ENCODE assay signal across 20 cellular contexts in the genomic region with DNA sequence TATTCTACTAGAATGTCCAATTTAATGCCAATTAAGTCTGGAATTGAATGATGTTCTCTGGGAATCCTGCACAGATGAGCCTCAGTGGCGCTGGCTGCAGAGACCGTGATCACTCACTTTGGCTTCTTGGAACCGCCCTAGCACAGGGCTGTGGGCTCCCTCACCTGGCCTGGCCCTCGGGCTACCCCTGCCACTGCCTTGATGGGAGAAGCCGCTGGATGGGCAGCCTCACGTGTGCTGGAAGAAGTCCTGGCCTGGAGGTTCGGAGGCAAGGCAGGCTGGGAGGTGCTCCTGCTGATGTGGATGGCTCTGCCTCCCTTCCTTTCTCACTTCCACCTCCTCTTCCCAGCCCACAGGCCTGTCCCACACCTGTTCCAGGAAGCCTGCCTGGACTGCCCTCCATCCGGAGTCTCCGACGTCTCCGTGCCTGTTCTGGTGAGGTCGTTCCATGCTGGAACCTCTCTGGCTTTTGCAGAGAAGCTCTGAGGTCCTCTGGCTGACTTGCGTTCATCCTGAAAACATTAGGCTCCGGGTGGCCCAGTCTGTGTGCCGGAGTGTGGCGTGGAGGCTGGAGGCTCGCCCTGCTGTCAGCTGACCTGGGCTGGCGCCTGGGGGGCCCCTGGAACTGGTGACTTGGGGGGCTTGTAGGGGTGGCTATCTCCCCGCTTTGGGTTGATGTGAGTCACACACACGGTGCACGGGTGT.
A peak's percentile ranks its signal among the peaks of the same experiment; 100 is the strongest.
DNase-seq lines count a peak whose midpoint lies in the region; TF ChIP-seq lines count a peak whose summit lies in the region.
"Had no signal": no experiment of that assay in that cellular context is flagged by ENCODE, and none has a peak within 500 bp of the region (broad histone marks: within the 10 kb centered on the region; RNA-seq: fewer than 3 reads in every experiment).

No MANE protein-coding gene starts in this region.

- no peaks in the 10 kb centered on the region for H3K9me3 ChIP-seq in left ventricle myocardium inferior (replicated peaks)
- H3K9me3 ChIP-seq in esophagus squamous epithelium, result no peaks in the 10 kb centered on the region
- no peaks in the 10 kb centered on the region for H3K9me3 ChIP-seq in uterus
- H3K9me3 ChIP-seq: Caco-2, MG63, mucosa of descending colon had no signal

- H3K27ac ChIP-seq in left ventricle myocardium inferior (replicated peaks), result peak overlapping the region; percentile 82
- peak overlapping the region in 3 of 4 donors; percentile 31 to 78 (median 69) for H3K27ac ChIP-seq in esophagus squamous epithelium
- peak overlapping the region; percentile 75 to 81 for H3K27ac ChIP-seq in uterus

- no peaks in the 10 kb centered on the region for H3K27me3 ChIP-seq in left ventricle myocardium inferior (ENCODE audit: low read depth)
- no peaks in the 10 kb centered on the region for H3K27me3 ChIP-seq in esophagus squamous epithelium
- H3K27me3 ChIP-seq in uterus, result no peaks in the 10 kb centered on the region
- H3K27me3 ChIP-seq: MG63 had no signal

- peaks cover 52% of the 10 kb centered on the region for H3K4me1 ChIP-seq in left ventricle myocardium inferior
- H3K4me1 ChIP-seq in esophagus squamous epithelium, result peaks cover 11 to 39% (median 27%) of the 10 kb centered on the region in 3 donors
- H3K4me1 ChIP-seq in uterus, result peaks cover 0 to 33% of the 10 kb centered on the region in 2 donors
- H3K4me1 ChIP-seq: Caco-2 had no signal

- intact Hi-C loops in left ventricle myocardium inferior (cut with micrococcal nuclease), result no loop called here
- intact Hi-C loops in cardiac septum (cut with DNase I), result loop anchor here (2.0 kb wide), 1 partner anchor 15 kb away; no protein-coding TSS in a partner anchor
- intact Hi-C loops in esophagus squamous epithelium (cut with DNase I), result no loop called here
- intact Hi-C loops in uterus (cut with DNase I; ENCODE audit: low total_unique reads), result no loop called here

- H3K27me3 Mint-ChIP-seq in osteocyte (ENCODE audit: unreplicated experiment), result no peaks in the 10 kb centered on the region
- H3K27me3 Mint-ChIP-seq: activated CD4-positive, alpha-beta T cell treated with anti-CD3 and anti-CD28 coated beads, Interleukin-2, amount 10 ng/mL, durations not matched to agents 7 days and 5 days; activated T-cell treated with anti-CD3 and anti-CD28 coated beads, Interleukin-2, amount 50 U/mL, for 24 hours had no signal

- 87 to 100% methylated on average over 3 to 7 of the region's 21 CpGs for WGBS in esophagus squamous epithelium, 2 donors

- H3K4me1 Mint-ChIP-seq in osteocyte (ENCODE audit: unreplicated experiment), result peaks cover 32% of the 10 kb centered on the region

- peak overlapping the region; percentile 80 for H3K27ac Mint-ChIP-seq in osteocyte (ENCODE audit: unreplicated experiment)
- H3K27ac Mint-ChIP-seq: activated CD4-positive, alpha-beta T cell treated with anti-CD3 and anti-CD28 coated beads, Interleukin-2, amount 10 ng/mL, durations not matched to agents 7 days and 5 days; activated T-cell treated with anti-CD3 and anti-CD28 coated beads, Interleukin-2, amount 50 U/mL, for 24 hours had no signal

- H3K4me3 ChIP-seq in left ventricle myocardium inferior, result no peak overlapping the region
- no peak overlapping the region for H3K4me3 ChIP-seq in esophagus squamous epithelium
- no peak overlapping the region for H3K4me3 ChIP-seq in uterus
- H3K4me3 ChIP-seq: MG63, mucosa of descending colon had no signal

- DNase-seq in left ventricle myocardium inferior (peak; percentile 47), cardiac septum (ENCODE audit: low spot score) (no peak), esophagus squamous epithelium (lab: John Stamatoyannopoulos, UW) (no peak), osteocyte (ENCODE audit: extremely low spot score, unreplicated experiment) (no peak), uterus (peak in 1 of 2 donors; percentile 37), GF-D8 (lab: John Stamatoyannopoulos, UW) (no peak), NCI-H526 (lab: John Stamatoyannopoulos, UW) (no peak), AML-193 (lab: John Stamatoyannopoulos, UW) (no peak)
- DNase-seq: ACHN; activated CD4-positive, alpha-beta T cell treated with anti-CD3 and anti-CD28 coated beads, Interleukin-2, amount 10 ng/mL, durations not matched to agents 7 days and 5 days; activated T-cell treated with anti-CD3 and anti-CD28 coated beads, Interleukin-2, amount 50 U/mL, for 24 hours; Caco-2; GDM1; glutamatergic neuron; NCI-H2081; NCI-H526 treated with DMSO at 0.1 percent for 48 hours; PC-3; trophoblast cell had no signal

- H3K36me3 ChIP-seq in left ventricle myocardium inferior, result no peaks in the 10 kb centered on the region
- H3K36me3 ChIP-seq in esophagus squamous epithelium, result no peaks in the 10 kb centered on the region
- no peaks in the 10 kb centered on the region for H3K36me3 ChIP-seq in uterus
- H3K36me3 ChIP-seq: MG63 had no signal

- no peak overlapping the region for H3K4me3 Mint-ChIP-seq in osteocyte (ENCODE audit: unreplicated experiment)
- H3K4me3 Mint-ChIP-seq: activated CD4-positive, alpha-beta T cell treated with anti-CD3 and anti-CD28 coated beads, Interleukin-2, amount 10 ng/mL, durations not matched to agents 7 days and 5 days; activated T-cell treated with anti-CD3 and anti-CD28 coated beads, Interleukin-2, amount 50 U/mL, for 24 hours had no signal

- TF ChIP-seq CTCF in left ventricle myocardium inferior (IDR thresholded peaks at IDR 0.05; ENCODE audit: borderline replicate concordance), result no peak
- TF ChIP-seq CTCF in esophagus squamous epithelium (IDR thresholded peaks at IDR 0.05), result no peak
- no peak for TF ChIP-seq CTCF in osteocyte (IDR thresholded peaks at IDR 0.05)
- TF ChIP-seq CTCF in uterus (IDR thresholded peaks at IDR 0.05), result no peak

- no peaks in the 10 kb centered on the region for H3K36me3 Mint-ChIP-seq in osteocyte (ENCODE audit: unreplicated experiment)

- no peaks in the 10 kb centered on the region for H3K9me3 Mint-ChIP-seq in osteocyte (ENCODE audit: unreplicated experiment)
- H3K9me3 Mint-ChIP-seq: activated CD4-positive, alpha-beta T cell treated with anti-CD3 and anti-CD28 coated beads, Interleukin-2, amount 10 ng/mL, durations not matched to agents 7 days and 5 days; activated T-cell treated with anti-CD3 and anti-CD28 coated beads, Interleukin-2, amount 50 U/mL, for 24 hours had no signal

- no peak for TF ChIP-seq POLR2A in esophagus squamous epithelium (IDR thresholded peaks at IDR 0.05)
- no peak for TF ChIP-seq POLR2A in uterus (IDR thresholded peaks at IDR 0.05)
